Comparison of ENCODE assay signal across 1 cellular context in genomic region chr18:21612125-21613100, GRCh38.
TF ChIP-seq lines count a peak whose summit lies in the region.

SNRPD1 (plus strand) TSS chr18:21612314; CDS start chr18:21612430, 116 bp downstream.

TF ChIP-seq in K562, 482 proteins besides CTCF, POLR2A, EP300 and RAD21 (continued from another document and continues in another):
- TF ChIP-seq HDAC2 (IDR thresholded peaks at IDR 0.05), result peak; percentile 88; the same call in 1 of the 2 replicates
- TF ChIP-seq FOXP4 (CRISPR knock-in tag; IDR thresholded peaks at IDR 0.05; ENCODE audit: borderline replicate concordance), result 0 out of 2 replicates have a peak, but pooled peaks have one; percentile 17
- TF ChIP-seq SNIP1 (IDR thresholded peaks at IDR 0.05; ENCODE audit: low read depth), result peak; percentile 86
- TF ChIP-seq SIN3B (IDR thresholded peaks at IDR 0.05; ENCODE audit: low read depth), result peak; percentile 86
- peak; percentile 44 for TF ChIP-seq FOXM1 (IDR thresholded peaks at IDR 0.05; ENCODE audit: low read depth)
- no peak for TF ChIP-seq FOXM1 (CRISPR knock-in tag; IDR thresholded peaks at IDR 0.05; ENCODE audit: low read depth)
- TF ChIP-seq PHF21A (IDR thresholded peaks at IDR 0.05; ENCODE audit: borderline replicate concordance, low read depth), result no peak
- TF ChIP-seq DIDO1 (tag; IDR thresholded peaks at IDR 0.05; ENCODE audit: low read depth), result peak; percentile 77
- no peak for TF ChIP-seq SMARCE1 (IDR thresholded peaks at IDR 0.05)
- TF ChIP-seq ZNF75A (CRISPR knock-in tag; IDR thresholded peaks at IDR 0.05), result no peak
- TF ChIP-seq ZBTB8A (IDR thresholded peaks at IDR 0.05; ENCODE audit: partially characterized antibody), result no peak
- peak; percentile 53 for TF ChIP-seq MXD1 (CRISPR knock-in tag; IDR thresholded peaks at IDR 0.05; ENCODE audit: borderline replicate concordance, poor library complexity, severe bottlenecking)
- peak; percentile 97 for TF ChIP-seq SAP30 (IDR thresholded peaks at IDR 0.05; ENCODE audit: borderline replicate concordance, insufficient read depth, low read depth, low read length, poor library complexity, severe bottlenecking)
- TF ChIP-seq MECOM (CRISPR knock-in tag; IDR thresholded peaks at IDR 0.05), result no peak
- TF ChIP-seq SNRNP70 (optimal IDR thresholded peaks at IDR 0.05; ENCODE audit: low read depth, low read length), result no peak
- no peak for TF ChIP-seq E2F4 (CRISPR knock-in tag; IDR thresholded peaks at IDR 0.05; ENCODE audit: low read depth)
- TF ChIP-seq FOXJ3 (CRISPR knock-in tag; IDR thresholded peaks at IDR 0.05), result no peak
- no peak for TF ChIP-seq NELFE (IDR thresholded peaks at IDR 0.05; ENCODE audit: insufficient read depth, insufficient read length)
- TF ChIP-seq ARNT (IDR thresholded peaks at IDR 0.05), result no peak
- no peak; the same call in 1 of the 2 replicates for TF ChIP-seq ZNF282 (CRISPR knock-in tag; IDR thresholded peaks at IDR 0.05)
- no peak for TF ChIP-seq ZNF717 (CRISPR knock-in tag; IDR thresholded peaks at IDR 0.05)
- no peak for TF ChIP-seq ZNF444 (CRISPR knock-in tag; IDR thresholded peaks at IDR 0.05)
- 0 out of 2 replicates have a peak, but pooled peaks have one; percentile 52 for TF ChIP-seq CBX5 (IDR thresholded peaks at IDR 0.05; ENCODE audit: borderline replicate concordance, low read depth)
- peak; percentile 96 for TF ChIP-seq MAX (CRISPR knock-in tag; IDR thresholded peaks at IDR 0.05)
- no peak for TF ChIP-seq TARDBP (IDR thresholded peaks at IDR 0.05)
- no peak for TF ChIP-seq TRIM25 (IDR thresholded peaks at IDR 0.05; ENCODE audit: borderline replicate concordance)
- TF ChIP-seq NR1H2 (CRISPR knock-in tag; IDR thresholded peaks at IDR 0.05), result peak; percentile 91; the same call in 1 of the 2 replicates
- no peak for TF ChIP-seq RBM17 (IDR thresholded peaks at IDR 0.05; ENCODE audit: borderline replicate concordance, low read depth, low read length)
- TF ChIP-seq CTBP1 (IDR thresholded peaks at IDR 0.05; ENCODE audit: borderline replicate concordance), result peak; percentile 82
- no peak for TF ChIP-seq NR2F6 (CRISPR knock-in tag; IDR thresholded peaks at IDR 0.05)
- TF ChIP-seq ZNF512 (tag; IDR thresholded peaks at IDR 0.05), result no peak
- 0 out of 2 replicates have a peak, but pooled peaks have one; percentile 16 for TF ChIP-seq MYNN (IDR thresholded peaks at IDR 0.05)
- TF ChIP-seq MYNN (CRISPR knock-in tag; IDR thresholded peaks at IDR 0.05), result no peak
- TF ChIP-seq KDM5B (IDR thresholded peaks at IDR 0.05; ENCODE audit: insufficient replicate concordance, low read depth, low read length), result peak; percentile 87
- TF ChIP-seq NEUROD1 (IDR thresholded peaks at IDR 0.05; ENCODE audit: borderline replicate concordance, low read depth, low read length, partially characterized antibody), result peak; percentile 76
- TF ChIP-seq ETV5 (CRISPR knock-in tag; IDR thresholded peaks at IDR 0.05; ENCODE audit: low read depth), result peak; percentile 98
- no peak for TF ChIP-seq SRSF7 (optimal IDR thresholded peaks at IDR 0.05; ENCODE audit: low read depth, low read length)
- peak; percentile 43; the same call in 1 of the 2 replicates for TF ChIP-seq NFIC (IDR thresholded peaks at IDR 0.05)
- TF ChIP-seq BCOR (IDR thresholded peaks at IDR 0.05), result peak; percentile 45
- TF ChIP-seq IRF2 (CRISPR knock-in tag; IDR thresholded peaks at IDR 0.05), result no peak
- peak in 1 of 2 experiments; percentile 82; a peak in 1 of 4 replicates for TF ChIP-seq TEAD1 (CRISPR knock-in tag; IDR thresholded peaks at IDR 0.05)
- TF ChIP-seq ZBTB5 (IDR thresholded peaks at IDR 0.05), result no peak
- TF ChIP-seq IRF9 (tag; IDR thresholded peaks at IDR 0.05), result 0 out of 2 replicates have a peak, but pooled peaks have one; percentile 13
- TF ChIP-seq PHF20 (IDR thresholded peaks at IDR 0.05; ENCODE audit: partially characterized antibody), result peak; percentile 91
- TF ChIP-seq PHTF2 (CRISPR knock-in tag; IDR thresholded peaks at IDR 0.05), result no peak
- TF ChIP-seq BRF2 (IDR thresholded peaks at IDR 0.05; ENCODE audit: borderline replicate concordance, insufficient read depth, insufficient read length), result no peak
- peak; percentile 90 for TF ChIP-seq CREM (IDR thresholded peaks at IDR 0.05; ENCODE audit: low read depth)
- TF ChIP-seq HMG20A (CRISPR knock-in tag; conservative IDR thresholded peaks at IDR 0.05), result no peak
- no peak for TF ChIP-seq POLR3G (IDR thresholded peaks at IDR 0.05; ENCODE audit: extremely low read depth, insufficient read length, insufficient replicate concordance)
- TF ChIP-seq KLF16 (IDR thresholded peaks at IDR 0.05), result 0 out of 2 replicates have a peak, but pooled peaks have one; percentile 7
- TF ChIP-seq CHD2 (IDR thresholded peaks at IDR 0.05; ENCODE audit: low read depth, low read length), result no peak
